In genomic region chr10:80517416-80518142, GRCh38 we compare ENCODE assay signal across 12 cellular contexts. TPM values are rescaled to one million over a fixed set of nuclear protein-coding genes. Genes with fewer than 3 reads are reported as not detected.
DNase-seq lines count a peak whose midpoint lies in the region; ATAC-seq and TF ChIP-seq lines count a peak whose summit lies in the region.
"Had no signal": no experiment of that assay in that cellular context is flagged by ENCODE, and none has a peak within 500 bp of the region (broad histone marks: within the 10 kb centered on the region; RNA-seq: fewer than 3 reads in every experiment).

No MANE protein-coding gene starts in this region.

- 78 to 86% methylated on average over 7 to 10 of the region's 21 CpGs for WGBS in esophagus squamous epithelium, 2 donors

- no peak overlapping the region for H3K4me3 ChIP-seq in thoracic aorta
- no peak overlapping the region for H3K4me3 ChIP-seq in coronary artery
- H3K4me3 ChIP-seq in esophagus squamous epithelium = no peak overlapping the region
- H3K4me3 ChIP-seq: mucosa of descending colon had no signal

- no peaks in the 10 kb centered on the region for H3K9me3 Mint-ChIP-seq in activated T-cell treated with anti-CD3 and anti-CD28 coated beads, Interleukin-2, amount 50 U/mL, for 24 hours
- no peaks in the 10 kb centered on the region for H3K9me3 Mint-ChIP-seq in naive B cell

- peaks cover 40% of the 10 kb centered on the region for H3K36me3 ChIP-seq in thoracic aorta
- peaks cover 48 to 99% (median 64%) of the 10 kb centered on the region in 3 donors for H3K36me3 ChIP-seq in esophagus squamous epithelium

- no peaks in the 10 kb centered on the region for H3K9me3 ChIP-seq in thoracic aorta
- H3K9me3 ChIP-seq in esophagus squamous epithelium = no peaks in the 10 kb centered on the region
- H3K9me3 ChIP-seq: mucosa of descending colon had no signal

- peaks cover 91% of the 10 kb centered on the region for H3K36me3 Mint-ChIP-seq in activated T-cell treated with anti-CD3 and anti-CD28 coated beads, Interleukin-2, amount 50 U/mL, for 24 hours (ENCODE audit: low read depth)
- H3K36me3 Mint-ChIP-seq in naive B cell = peaks cover 0 to 9% of the 10 kb centered on the region in 2 donors

- DNase-seq in activated T-cell treated with anti-CD3 and anti-CD28 coated beads, Interleukin-2, amount 50 U/mL, for 24 hours = no peak
- DNase-seq in activated T-cell treated with anti-CD3 and anti-CD28 coated beads for 4 hours (no peak), naive B cell (no peak), thoracic aorta (ENCODE audit: low spot score) (no peak), coronary artery (ENCODE audit: low spot score) (no peak), esophagus squamous epithelium (lab: John Stamatoyannopoulos, UW) (no peak)
- DNase-seq: DMS 273 treated with DMSO at 0.1 percent for 48 hours, mucosa of descending colon, NCI-H2171 treated with DMSO at 0.1 percent for 48 hours had no signal

- H3K4me1 ChIP-seq in thoracic aorta (ENCODE audit: control insufficient read depth in 1 of 2, low read depth in 2 of 2) (peaks cover 0 to 18% of the 10 kb centered on the region in 2 donors), esophagus squamous epithelium (peaks cover 0 to 55% (median 11%) of the 10 kb centered on the region in 3 donors)

- TF ChIP-seq CTCF in thoracic aorta (IDR thresholded peaks at IDR 0.05) (no peak), coronary artery (IDR thresholded peaks at IDR 0.05) (no peak), esophagus squamous epithelium (IDR thresholded peaks at IDR 0.05) (no peak)

- peak overlapping the region; percentile 85 for H3K27ac Mint-ChIP-seq in activated T-cell treated with anti-CD3 and anti-CD28 coated beads, Interleukin-2, amount 50 U/mL, for 24 hours
- H3K27ac Mint-ChIP-seq in naive B cell = peak overlapping the region in 4 of 6 donors; percentile 28 to 76 (median 44)

- H3K4me3 Mint-ChIP-seq in activated T-cell treated with anti-CD3 and anti-CD28 coated beads, Interleukin-2, amount 50 U/mL, for 24 hours = no peak overlapping the region
- peak overlapping the region in 3 of 8 donors; percentile 29 to 71 (median 35) for H3K4me3 Mint-ChIP-seq in naive B cell

- H3K27me3 ChIP-seq in thoracic aorta (replicated peaks; ENCODE audit: insufficient read depth) (no peaks in the 10 kb centered on the region), esophagus squamous epithelium (no peaks in the 10 kb centered on the region)

- ATAC-seq in naive B cell (ENCODE audit: low read depth in 2 of 2) (no peak), thoracic aorta (ENCODE audit: insufficient number of reproducible peaks, low FRiP score, low read depth) (no peak), HG03095 (IDR thresholded peaks at IDR 0.05; ENCODE audit: unreplicated experiment) (no peak)
- ATAC-seq: mucosa of descending colon, SK-N-SH treated with all-trans-retinoic acid at 6 μM for 48 hours had no signal

- H3K4me1 Mint-ChIP-seq in activated T-cell treated with anti-CD3 and anti-CD28 coated beads, Interleukin-2, amount 50 U/mL, for 24 hours (ENCODE audit: low read depth) = peaks cover 23% of the 10 kb centered on the region
- peaks cover 32 to 34% (median 33%) of the 10 kb centered on the region in 3 donors for H3K4me1 Mint-ChIP-seq in naive B cell

- TF ChIP-seq POLR2A in esophagus squamous epithelium (IDR thresholded peaks at IDR 0.05) = no peak

- H3K27ac ChIP-seq in cingulate gyrus (ENCODE audit: low read depth, low read length) (peak overlapping the region; percentile 65), thoracic aorta (peak overlapping the region; percentile 24 to 43), coronary artery (peak overlapping the region in 1 of 2 donors; percentile 59), esophagus squamous epithelium (peak overlapping the region in 2 of 4 donors; percentile 54 to 67)

- intact Hi-C loops in esophagus squamous epithelium (cut with DNase I) = no loop called here

- no peaks in the 10 kb centered on the region for H3K27me3 Mint-ChIP-seq in activated T-cell treated with anti-CD3 and anti-CD28 coated beads, Interleukin-2, amount 50 U/mL, for 24 hours
- H3K27me3 Mint-ChIP-seq in naive B cell = no peaks in the 10 kb centered on the region

RNA-seq across cellular contexts. Expression of gene SH2D4B, which starts 20.1 kb away (rescaled TPM):
- polyA plus RNA-seq in naive B cell (ENCODE audit: low read depth in 6 of 6) = under 1 TPM in 1 of 6 donors, not detected in 5; 0.19 TPM
- under 1 TPM in 1 of 2 donors, not detected in 1; 0.92 TPM for total RNA-seq in thoracic aorta
- total RNA-seq in esophagus squamous epithelium = under 1 TPM in 1 of 4 donors, not detected in 3; 0.13 TPM
- total RNA-seq: mucosa of descending colon had no signal
